ENCODE assay signal across 8 cellular contexts in genomic region chr1:90114521-90115141, GRCh38.
DNase-seq lines count a peak whose midpoint lies in the region; ATAC-seq lines count a peak whose summit lies in the region.

No MANE protein-coding gene starts in this region.

- DNase-seq in COLO829 (ENCODE audit: low spot score) (peak; percentile 34), NCI-H526 (lab: John Stamatoyannopoulos, UW) (peak; percentile 51 to 78), T47D (ENCODE audit: low read depth in 1 of 2, low spot score in 1 of 2) (peak; percentile 5 to 64), lung microvascular endothelial cell (ENCODE audit: low read depth in 2 of 2) (peak; percentile 52 to 57)
- DNase-seq in activated CD4-positive, alpha-beta T cell treated with anti-CD3 and anti-CD28 coated beads for 48 hours: no peak

- in situ Hi-C loops in T47D (cut with HindIII; ENCODE audit: low pct_unique_long_range_greater_than_20kb, low sequenced_read_pairs): no loop called here

- ATAC-seq in HG02885 (IDR thresholded peaks at IDR 0.05; ENCODE audit: poor library complexity, unreplicated experiment): peak; percentile 50
- ATAC-seq in HG03175 (IDR thresholded peaks at IDR 0.05; ENCODE audit: unreplicated experiment): no peak
- ATAC-seq in HG02642 (IDR thresholded peaks at IDR 0.05; ENCODE audit: poor library complexity, unreplicated experiment): no peak
